23 cellular contexts compared by ENCODE assay signal in genomic region chr7:21819048-21819447, GRCh38.
"Had no signal": no experiment of that assay in that cellular context is flagged by ENCODE, and none has a peak within 500 bp of the region (broad histone marks: within the 10 kb centered on the region; RNA-seq: fewer than 3 reads in every experiment).

No MANE protein-coding gene starts in this region.

- ATAC-seq: natural killer cell; psoas muscle; right cardiac atrium; right lobe of liver; stimulated activated effector memory CD8-positive, alpha-beta T cell treated with anti-CD3 and anti-CD28 coated beads, Interleukin-12 subunit alpha, Interleukin-12 subunit beta, amount 100 ng/mL, for 72 hours had no signal

- H3K9me3 Mint-ChIP-seq: natural killer cell; neural progenitor cell; stimulated activated effector memory CD8-positive, alpha-beta T cell treated with anti-CD3 and anti-CD28 coated beads, Interleukin-12 subunit alpha, Interleukin-12 subunit beta, amount 100 ng/mL, for 72 hours; stimulated activated naive B cell treated with anti-CD40 and anti-IgM and Interleukin-4, amounts not matched to agents 10 μg/mL and 1 μg/mL and 100 μg/mL, for 72 hours; stimulated activated naive CD8-positive, alpha-beta T cell treated with anti-CD3 and anti-CD28 coated beads, Interleukin-15, Interleukin-2, amounts not matched to agents 100 ng/mL and 50 ng/mL, for 24 hours had no signal

- H3K4me3 Mint-ChIP-seq: naive B cell; natural killer cell; nephron; neural progenitor cell; stimulated activated effector memory CD8-positive, alpha-beta T cell treated with anti-CD3 and anti-CD28 coated beads, Interleukin-12 subunit alpha, Interleukin-12 subunit beta, amount 100 ng/mL, for 72 hours; stimulated activated naive B cell treated with anti-CD40 and anti-IgM and Interleukin-4, amounts not matched to agents 10 μg/mL and 1 μg/mL and 100 μg/mL, for 72 hours; stimulated activated naive CD8-positive, alpha-beta T cell treated with anti-CD3 and anti-CD28 coated beads, Interleukin-15, Interleukin-2, amounts not matched to agents 100 ng/mL and 50 ng/mL, for 24 hours had no signal

- H3K27ac Mint-ChIP-seq: naive B cell; natural killer cell; nephron; neural progenitor cell; progenitor cell of endocrine pancreas; stimulated activated effector memory CD8-positive, alpha-beta T cell treated with anti-CD3 and anti-CD28 coated beads, Interleukin-12 subunit alpha, Interleukin-12 subunit beta, amount 100 ng/mL, for 72 hours; stimulated activated naive B cell treated with anti-CD40 and anti-IgM and Interleukin-4, amounts not matched to agents 10 μg/mL and 1 μg/mL and 100 μg/mL, for 72 hours; stimulated activated naive CD8-positive, alpha-beta T cell treated with anti-CD3 and anti-CD28 coated beads, Interleukin-15, Interleukin-2, amounts not matched to agents 100 ng/mL and 50 ng/mL, for 24 hours had no signal

- H3K4me1 Mint-ChIP-seq: naive B cell; natural killer cell; neural progenitor cell; stimulated activated effector memory CD8-positive, alpha-beta T cell treated with anti-CD3 and anti-CD28 coated beads, Interleukin-12 subunit alpha, Interleukin-12 subunit beta, amount 100 ng/mL, for 72 hours had no signal

- DNase-seq: naive B cell; natural killer cell; occipital lobe; ovary; posterior cingulate gyrus; psoas muscle; right cardiac atrium; right lobe of liver; sigmoid colon; small intestine; stimulated activated CD4-positive, alpha-beta T cell treated with anti-CD3 and anti-CD28 coated beads, Interleukin-2, amount 100 ng/mL, for 48 hours; stimulated activated CD4-positive, alpha-beta T cell treated with anti-CD3 and anti-CD28 coated beads, Interleukin-4, amount 100 ng/mL, for 24 hours; stimulated activated naive B cell treated with anti-CD40 and anti-IgM and Interleukin-4, amounts not matched to agents 10 μg/mL and 1 μg/mL and 100 μg/mL, for 72 hours; stimulated activated naive CD4-positive, alpha-beta T cell treated with Interleukin-2 at 50 U/mL for 16 hours; stomach; thyroid gland; trophoblast cell; upper lobe of left lung had no signal

- H3K27me3 Mint-ChIP-seq: progenitor cell of endocrine pancreas; stimulated activated naive B cell treated with anti-CD40 and anti-IgM and Interleukin-4, amounts not matched to agents 10 μg/mL and 1 μg/mL and 100 μg/mL, for 72 hours; stimulated activated naive CD8-positive, alpha-beta T cell treated with anti-CD3 and anti-CD28 coated beads, Interleukin-15, Interleukin-2, amounts not matched to agents 100 ng/mL and 50 ng/mL, for 24 hours had no signal

- H3K36me3 Mint-ChIP-seq: naive B cell; natural killer cell; neural progenitor cell; stimulated activated effector memory CD8-positive, alpha-beta T cell treated with anti-CD3 and anti-CD28 coated beads, Interleukin-12 subunit alpha, Interleukin-12 subunit beta, amount 100 ng/mL, for 72 hours; stimulated activated naive B cell treated with anti-CD40 and anti-IgM and Interleukin-4, amounts not matched to agents 10 μg/mL and 1 μg/mL and 100 μg/mL, for 72 hours had no signal
